16 cellular contexts compared by ENCODE assay signal in genomic region chr2:191329841-191330240, GRCh38.
A peak's percentile ranks its signal among the peaks of the same experiment; 100 is the strongest.
DNase-seq lines count a peak whose midpoint lies in the region; ATAC-seq, FAIRE-seq and TF ChIP-seq lines count a peak whose summit lies in the region.
"Had no signal": no experiment of that assay in that cellular context is flagged by ENCODE, and none has a peak within 500 bp of the region (broad histone marks: within the 10 kb centered on the region; RNA-seq: fewer than 3 reads in every experiment).

No MANE protein-coding gene starts in this region.

- no peak for TF ChIP-seq RAD21 in SK-N-SH (IDR thresholded peaks at IDR 0.05; ENCODE audit: low read length)

- no peak overlapping the region for H3K27ac ChIP-seq in SK-N-SH (ENCODE audit: low read depth in 2 of 2, low read length in 1 of 2)
- H3K27ac ChIP-seq in PC-9: no peak overlapping the region
- H3K27ac ChIP-seq in keratinocyte (ENCODE audit: control insufficient read depth, insufficient read depth, low read length): no peak overlapping the region
- H3K27ac ChIP-seq: BLaER1 treated with 17β-estradiol and CSF1 and Interleukin-3, amounts not matched to agents 10 nM and 100 nM had no signal

- H4K20me1 ChIP-seq in SK-N-SH (ENCODE audit: insufficient read depth) (no peaks in the 10 kb centered on the region), PC-9 (ENCODE audit: insufficient read depth) (no peaks in the 10 kb centered on the region), keratinocyte (ENCODE audit: control insufficient read depth, extremely low read depth, insufficient read depth, low read length) (peaks cover 13% of the 10 kb centered on the region)

- peaks cover 3% of the 10 kb centered on the region for H3K9me1 ChIP-seq in keratinocyte (ENCODE audit: control insufficient read depth, extremely low read depth, insufficient read depth, low read length)

- H3K27me3 Mint-ChIP-seq in effector memory CD8-positive, alpha-beta T cell: peaks cover 10 to 51% of the 10 kb centered on the region in 2 donors
- H3K27me3 Mint-ChIP-seq: B cell had no signal

- TF ChIP-seq EP300 in SK-N-SH (IDR thresholded peaks at IDR 0.05; ENCODE audit: borderline replicate concordance in 1 of 2, low read depth in 1 of 2, low read length in 1 of 2): no peak

- H3K9me3 ChIP-seq in SK-N-SH (no peaks in the 10 kb centered on the region), PC-9 (ENCODE audit: insufficient read depth, low read depth) (no peaks in the 10 kb centered on the region), keratinocyte (ENCODE audit: control insufficient read depth, low read depth, low read length) (no peaks in the 10 kb centered on the region)

- H3K27me3 ChIP-seq in SK-N-SH (ENCODE audit: insufficient read depth) (no peaks in the 10 kb centered on the region), PC-9 (ENCODE audit: insufficient read depth, low read depth) (no peaks in the 10 kb centered on the region), keratinocyte (ENCODE audit: control insufficient read depth, extremely low read depth, insufficient read depth, low read length) (no peaks in the 10 kb centered on the region)
- H3K27me3 ChIP-seq: BLaER1 treated with 17β-estradiol and CSF1 and Interleukin-3, amounts not matched to agents 10 nM and 100 nM had no signal

- POLR2A ChIA-PET in SK-N-SH (lab: Yijun Ruan, JAX) (no interaction called here), PC-9 (lab: Charles Lee; ENCODE audit: unreplicated experiment) (no interaction called here)

- H3K9ac ChIP-seq in SK-N-SH (no peak overlapping the region), keratinocyte (ENCODE audit: control insufficient read depth, extremely low read depth, insufficient read depth, low read length) (no peak overlapping the region)
- H3K9ac ChIP-seq: BLaER1 treated with 17β-estradiol and CSF1 and Interleukin-3, amounts not matched to agents 10 nM and 100 nM had no signal

- no peak for TF ChIP-seq POLR2A in erythroblast (IDR thresholded peaks at IDR 0.05; ENCODE audit: low read length)

- no peaks in the 10 kb centered on the region for H3K36me3 Mint-ChIP-seq in effector memory CD8-positive, alpha-beta T cell (ENCODE audit: insufficient read depth)
- H3K36me3 Mint-ChIP-seq: CD8-positive, alpha-beta T cell had no signal

- FAIRE-seq in keratinocyte (lab: Jason Lieb, UNC): peak; percentile 39
- FAIRE-seq: GM12878, H1 had no signal

- no TSS peak for BruUV-seq in PC-9 (replicated peaks; lab: Mats Ljungman, UMichigan)

- H3K4me2 ChIP-seq in SK-N-SH (no peak overlapping the region), PC-9 (no peak overlapping the region), keratinocyte (ENCODE audit: control insufficient read depth, extremely low read depth, insufficient read depth, low read depth, low read length) (no peak overlapping the region)
- H3K4me2 ChIP-seq: BLaER1 treated with 17β-estradiol and CSF1 and Interleukin-3, amounts not matched to agents 10 nM and 100 nM had no signal

- no peaks in the 10 kb centered on the region for H3K4me1 Mint-ChIP-seq in effector memory CD8-positive, alpha-beta T cell (ENCODE audit: low read depth in 2 of 2)
- H3K4me1 Mint-ChIP-seq: B cell had no signal

- H3K9me3 Mint-ChIP-seq in effector memory CD8-positive, alpha-beta T cell: no peaks in the 10 kb centered on the region
- H3K9me3 Mint-ChIP-seq: CD8-positive, alpha-beta T cell; H9 had no signal

- peaks cover 12% of the 10 kb centered on the region for H3F3A ChIP-seq in SK-N-SH (replicated peaks; ENCODE audit: insufficient read depth)
- no peaks in the 10 kb centered on the region for H3F3A ChIP-seq in PC-9 (ENCODE audit: insufficient read depth, low read depth)

- peaks cover 11 to 14% of the 10 kb centered on the region in 2 experiments for H3K4me1 ChIP-seq in SK-N-SH (ENCODE audit: control insufficient read depth in 1 of 2, insufficient read depth in 2 of 2, low read depth in 1 of 2, low read length in 1 of 2)
- H3K4me1 ChIP-seq in PC-9 (replicated peaks; ENCODE audit: insufficient read depth): no peaks in the 10 kb centered on the region
- H3K4me1 ChIP-seq in keratinocyte (ENCODE audit: control insufficient read depth, extremely low read depth, insufficient read depth, low read length): peaks cover 16% of the 10 kb centered on the region
- H3K4me1 ChIP-seq: BLaER1 treated with 17β-estradiol and CSF1 and Interleukin-3, amounts not matched to agents 10 nM and 100 nM had no signal

- CTCF ChIA-PET in SK-N-SH (lab: Yijun Ruan, JAX) (interaction anchor here (1.1 to 2.8 kb wide), 2 partner anchors 40 to 172 kb away, joined by 3 to 8 read pairs; no protein-coding TSS in a partner anchor), PC-9 (lab: Charles Lee) (interaction anchor here (0.7 kb wide), 1 partner anchor 189 kb away, joined by 3 read pairs; no protein-coding TSS in a partner anchor)

- H2AFZ ChIP-seq in SK-N-SH (ENCODE audit: low read depth) (no peak overlapping the region), PC-9 (no peak overlapping the region), keratinocyte (ENCODE audit: control insufficient read depth, low read length) (no peak overlapping the region)

- H3K4me3 ChIP-seq in SK-N-SH (ENCODE audit: low read depth in 2 of 2, low read length in 1 of 2) (no peak overlapping the region), PC-9 (no peak overlapping the region), keratinocyte (ENCODE audit: control insufficient read depth in 2 of 3, extremely low read depth in 1 of 3, insufficient read depth in 2 of 3, low read depth in 1 of 3, low read length in 3 of 3) (no peak overlapping the region)
- H3K4me3 ChIP-seq: BLaER1 treated with 17β-estradiol and CSF1 and Interleukin-3, amounts not matched to agents 10 nM and 100 nM; GM12878 had no signal

- no peak for TF ChIP-seq CTCF in SK-N-SH (IDR thresholded peaks at IDR 0.05)
- TF ChIP-seq CTCF in PC-9 (conservative IDR thresholded peaks at IDR 0.05): no peak
- TF ChIP-seq CTCF in keratinocyte (optimal IDR thresholded peaks at IDR 0.05 in 1 of 3, IDR thresholded peaks at IDR 0.05 in 1 of 3, conservative IDR thresholded peaks at IDR 0.05 in 1 of 3; ENCODE audit: extremely low read depth in 1 of 3, insufficient read depth in 2 of 3, low read length in 3 of 3): no peak

- no peak for DNase-seq in SK-N-SH
- peak; percentile 24 to 58 for DNase-seq in PC-9
- DNase-seq in keratinocyte (ENCODE audit: low read depth, low spot score): no peak
- no peak for DNase-seq in NCI-H1105 treated with DMSO at 0.1 percent for 48 hours (lab: John Stamatoyannopoulos, UW)
- DNase-seq in erythroblast (lab: John Stamatoyannopoulos, UW): no peak
- DNase-seq in effector memory CD8-positive, alpha-beta T cell: no peak
- DNase-seq: 8988T; Calu3; CD8-positive, alpha-beta T cell; DMS79 treated with DMSO at 0.1 percent for 48 hours; H9 had no signal

- no peak overlapping the region for H3K4me3 Mint-ChIP-seq in effector memory CD8-positive, alpha-beta T cell
- H3K4me3 Mint-ChIP-seq: B cell; CD8-positive, alpha-beta T cell; H9 had no signal

- ATAC-seq in SK-N-SH treated with all-trans-retinoic acid at 6 μM for 48 hours: no peak
- ATAC-seq in effector memory CD8-positive, alpha-beta T cell (replicated peaks): no peak
- ATAC-seq: CD8-positive, alpha-beta T cell; GM12878 had no signal

- WGBS in SK-N-SH (ENCODE audit: low lambda C conversion rate): 97% methylated on average over 3 of the region's 3 CpGs

- H3K9me2 ChIP-seq in SK-N-SH: no peaks in the 10 kb centered on the region
- H3K9me2 ChIP-seq in PC-9 (ENCODE audit: insufficient read depth): no peaks in the 10 kb centered on the region

- H3K27ac Mint-ChIP-seq in effector memory CD8-positive, alpha-beta T cell: no peak overlapping the region
- H3K27ac Mint-ChIP-seq: B cell; CD8-positive, alpha-beta T cell; H9 had no signal

- H3K36me3 ChIP-seq in SK-N-SH (replicated peaks in 1 of 2; ENCODE audit: control insufficient read depth in 1 of 2, insufficient read depth in 2 of 2, low read length in 1 of 2) (peaks cover 13 to 24% of the 10 kb centered on the region in 2 experiments), PC-9 (ENCODE audit: low read depth) (0 out of 2 replicates have a peak, but pooled peaks cover 3% of the 10 kb centered on the region), keratinocyte (ENCODE audit: control insufficient read depth in 2 of 2, extremely low read depth in 1 of 2, insufficient read depth in 2 of 2, low read length in 2 of 2) (peaks cover 14 to 49% of the 10 kb centered on the region in 2 experiments)

- H3K79me2 ChIP-seq in SK-N-SH (ENCODE audit: insufficient read depth): peaks cover 34% of the 10 kb centered on the region; the same call in 1 of the 2 replicates
- H3K79me2 ChIP-seq in PC-9 (ENCODE audit: low read depth): peaks cover 4% of the 10 kb centered on the region; the same call in 1 of the 2 replicates
- H3K79me2 ChIP-seq in keratinocyte (ENCODE audit: control insufficient read depth, insufficient read depth, low read length): peaks cover 93% of the 10 kb centered on the region

- intact Hi-C loops in PC-9 (cut with micrococcal nuclease; ENCODE audit: unreplicated experiment): no loop called here

- dilution Hi-C loops in keratinocyte (cut with MboI; ENCODE audit: extremely low pct_ligation_motif_present, low sequenced_read_pairs): no loop called here

TF ChIP-seq in SK-N-SH, 30 proteins besides CTCF, POLR2A, EP300 and RAD21:
- TF ChIP-seq TEAD4 (IDR thresholded peaks at IDR 0.05; ENCODE audit: borderline replicate concordance, insufficient read depth) (no peak), GATA2 (CRISPR knock-in tag; IDR thresholded peaks at IDR 0.05) (peak; percentile 34; the same call in 1 of the 2 replicates)
TF ChIP-seq in SK-N-SH: peak in this region for 1.

TF ChIP-seq in SK-N-SH treated with all-trans-retinoic acid at 6 μM for 48 hours, 23 proteins besides CTCF, POLR2A, EP300 and RAD21:
- TF ChIP-seq ISL1 (CRISPR knock-in tag; IDR thresholded peaks at IDR 0.05) (no peak), ZNF70 (CRISPR knock-in tag; IDR thresholded peaks at IDR 0.05) (no peak)
- TF ChIP-seq, protein P1, sequence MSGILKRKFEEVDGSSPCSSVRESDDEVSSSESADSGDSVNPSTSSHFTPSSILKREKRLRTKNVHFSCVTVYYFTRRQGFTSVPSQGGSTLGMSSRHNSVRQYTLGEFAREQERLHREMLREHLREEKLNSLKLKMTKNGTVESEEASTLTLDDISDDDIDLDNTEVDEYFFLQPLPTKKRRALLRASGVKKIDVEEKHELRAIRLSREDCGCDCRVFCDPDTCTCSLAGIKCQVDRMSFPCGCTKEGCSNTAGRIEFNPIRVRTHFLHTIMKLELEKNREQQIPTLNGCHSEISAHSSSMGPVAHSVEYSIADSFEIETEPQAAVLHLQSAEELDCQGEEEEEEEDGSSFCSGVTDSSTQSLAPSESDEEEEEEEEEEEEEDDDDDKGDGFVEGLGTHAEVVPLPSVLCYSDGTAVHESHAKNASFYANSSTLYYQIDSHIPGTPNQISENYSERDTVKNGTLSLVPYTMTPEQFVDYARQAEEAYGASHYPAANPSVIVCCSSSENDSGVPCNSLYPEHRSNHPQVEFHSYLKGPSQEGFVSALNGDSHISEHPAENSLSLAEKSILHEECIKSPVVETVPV (CRISPR knock-in tag; IDR thresholded peaks at IDR 0.05): no peak

Comparison
In these comparisons a context has a peak if more than half of its experiments do, and no peak if none do; other contexts are left out.
1. DNase-seq: peak in PC-9 (2 of 2); none in SK-N-SH (single experiment), keratinocyte (single experiment), NCI-H1105 treated with DMSO at 0.1 percent for 48 hours (single experiment), erythroblast (0 of 2) and effector memory CD8-positive, alpha-beta T cell (0 of 3).